10 cellular contexts compared by ENCODE assay signal in the genomic region with DNA sequence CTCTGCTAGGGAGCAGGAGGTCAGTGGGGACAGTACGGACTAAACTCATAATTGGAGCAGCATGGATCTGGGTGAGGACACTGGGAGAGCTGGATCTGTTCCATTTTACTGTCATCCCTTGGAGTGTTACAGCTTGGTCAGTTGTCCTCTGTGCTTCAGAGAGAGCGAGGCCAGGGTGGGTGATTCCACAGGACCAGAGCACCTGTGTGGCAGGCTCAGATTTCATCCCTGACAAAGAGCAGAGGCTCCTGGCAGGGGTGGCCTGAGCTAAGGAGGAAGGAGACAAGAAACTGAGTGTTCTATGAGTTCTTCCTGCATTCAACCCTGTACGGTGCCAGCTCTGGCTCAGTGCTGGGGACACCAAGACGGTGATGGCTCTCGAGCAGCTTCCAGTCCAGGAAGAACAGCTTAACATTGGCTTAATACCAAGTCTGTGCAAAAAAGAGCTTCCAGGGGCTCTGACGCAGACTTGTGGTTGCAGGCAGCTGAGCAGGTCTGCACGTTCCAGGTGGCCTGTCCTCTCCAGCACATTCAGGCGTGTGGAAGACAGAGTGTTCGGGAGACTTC. TPM values are rescaled to one million over a fixed set of nuclear protein-coding genes. Genes with fewer than 3 reads are reported as not detected.
A peak's percentile ranks its signal among the peaks of the same experiment; 100 is the strongest.
DNase-seq lines count a peak whose midpoint lies in the region; ATAC-seq and TF ChIP-seq lines count a peak whose summit lies in the region.
"Had no signal": no experiment of that assay in that cellular context is flagged by ENCODE, and none has a peak within 500 bp of the region (broad histone marks: within the 10 kb centered on the region; RNA-seq: fewer than 3 reads in every experiment).

No MANE protein-coding gene starts in this region.

- H3K9me2 ChIP-seq in Karpas-422 (replicated peaks; ENCODE audit: insufficient read depth, low read length) = no peaks in the 10 kb centered on the region

- H3K4me3 ChIP-seq in Karpas-422 (ENCODE audit: low read length) = no peak overlapping the region
- no peak overlapping the region for H3K4me3 ChIP-seq in body of pancreas
- H3K4me3 ChIP-seq in left lung = no peak overlapping the region
- H3K4me3 ChIP-seq: stomach had no signal

- intact Hi-C loops in body of pancreas (cut with DNase I) (no loop called here), left lung (cut with DNase I) (no loop called here)

- TF ChIP-seq CTCF in body of pancreas (IDR thresholded peaks at IDR 0.05) = no peak
- TF ChIP-seq CTCF in left lung (IDR thresholded peaks at IDR 0.05) = no peak

- peak; percentile 30 for ATAC-seq in body of pancreas
- ATAC-seq in left lung = peak; percentile 7
- no peak for ATAC-seq in GM21825 (IDR thresholded peaks at IDR 0.05; ENCODE audit: unreplicated experiment)
- no peak for ATAC-seq in GM18520 (IDR thresholded peaks at IDR 0.05; ENCODE audit: unreplicated experiment)

- no peaks in the 10 kb centered on the region for H3K9me3 ChIP-seq in Karpas-422 (ENCODE audit: low read length)
- H3K9me3 ChIP-seq in body of pancreas = no peaks in the 10 kb centered on the region
- no peaks in the 10 kb centered on the region for H3K9me3 ChIP-seq in left lung
- H3K9me3 ChIP-seq: stomach had no signal

- peaks cover 20% of the 10 kb centered on the region for H3K4me1 ChIP-seq in Karpas-422 (ENCODE audit: low read length)
- H3K4me1 ChIP-seq in body of pancreas = no peaks in the 10 kb centered on the region
- H3K4me1 ChIP-seq in left lung = peaks cover 0 to 10% of the 10 kb centered on the region in 2 donors
- H3K4me1 ChIP-seq: stomach had no signal

- DNase-seq in AG20443 (ENCODE audit: low spot score) (peak; percentile 51), Karpas-422 (no peak), body of pancreas (no peak), left lung (peak in 1 of 2 donors; percentile 23), NCI-H187 treated with DMSO at 0.1 percent for 48 hours (lab: John Stamatoyannopoulos, UW) (no peak), GF-D8 (lab: John Stamatoyannopoulos, UW) (no peak)
- DNase-seq: midbrain, stomach had no signal

- no peak overlapping the region for H3K4me2 ChIP-seq in Karpas-422 (ENCODE audit: low read depth, low read length, poor library complexity, severe bottlenecking)

- peak overlapping the region; percentile 35; the same call in 1 of the 2 replicates for H2AFZ ChIP-seq in Karpas-422 (ENCODE audit: low read length)

- no peaks in the 10 kb centered on the region for H4K20me1 ChIP-seq in Karpas-422 (ENCODE audit: insufficient read depth, low read depth, low read length)

- WGBS in body of pancreas, 2 donors = 36 to 56% methylated on average over 8 to 9 of the region's 9 CpGs

- H3K9ac ChIP-seq in Karpas-422 (ENCODE audit: low read length) = no peak overlapping the region

- no peak overlapping the region for H3K27ac ChIP-seq in Karpas-422 (ENCODE audit: low read length)
- no peak overlapping the region for H3K27ac ChIP-seq in body of pancreas
- no peak overlapping the region for H3K27ac ChIP-seq in left lung
- H3K27ac ChIP-seq: stomach had no signal

- H3K36me3 ChIP-seq in Karpas-422 (ENCODE audit: insufficient read depth, low read length) = no peaks in the 10 kb centered on the region
- no peaks in the 10 kb centered on the region for H3K36me3 ChIP-seq in body of pancreas (replicated peaks in 1 of 2; ENCODE audit: insufficient read depth in 1 of 2, low read depth in 2 of 2)
- H3K36me3 ChIP-seq in left lung = no peaks in the 10 kb centered on the region
- H3K36me3 ChIP-seq: stomach had no signal

- TF ChIP-seq POLR2A in body of pancreas (IDR thresholded peaks at IDR 0.05) = no peak

- H3K79me2 ChIP-seq in Karpas-422 (ENCODE audit: low read length) = no peaks in the 10 kb centered on the region

- no peaks in the 10 kb centered on the region for H3K27me3 ChIP-seq in Karpas-422 (ENCODE audit: low read length)
- no peaks in the 10 kb centered on the region for H3K27me3 ChIP-seq in body of pancreas
- H3K27me3 ChIP-seq in left lung = no peaks in the 10 kb centered on the region

RNA-seq across cellular contexts. Expression of gene PGF, which starts 8.4 kb away (rescaled TPM):
- 3.5 and 8.3 TPM in 2 replicates for total RNA-seq in Karpas-422 (2014; rRNA removed; shearing (Covaris generic); ENCODE audit: low replicate concordance)
- total RNA-seq in body of pancreas = 1 to 10 TPM; 2.3 to 6.6 TPM
- 1 to 10 TPM; 3.4 to 4.6 TPM for total RNA-seq in left lung

RNA-seq across cellular contexts. Expression of gene EIF2B2, which starts 38.9 kb away (rescaled TPM):
- total RNA-seq in Karpas-422 (2014; rRNA removed; shearing (Covaris generic); ENCODE audit: low replicate concordance) = 86.5 and 106 TPM in 2 replicates
- total RNA-seq in body of pancreas (10 to 100 TPM; 12.9 to 17.1 TPM), left lung (10 to 100 TPM; 38.7 to 44.4 TPM)

RNA-seq across cellular contexts. Expression of gene RPS6KL1, which starts 40.7 kb away (rescaled TPM):
- 34.3 and 60.2 TPM in 2 replicates for total RNA-seq in Karpas-422 (2014; rRNA removed; shearing (Covaris generic); ENCODE audit: low replicate concordance)
- total RNA-seq in body of pancreas (10 to 100 TPM in 1 of 2 donors, 1 to 10 TPM in 1; 8.0 to 16.2 TPM), left lung (1 to 10 TPM; 5.6 to 6.7 TPM)

Comparison
In these comparisons a context has a peak if more than half of its experiments do, and no peak if none do; other contexts are left out.
1. ATAC-seq: peak in body of pancreas (single experiment) and left lung (single experiment); none in GM21825 (single experiment) and GM18520 (single experiment).